Comparison of ENCODE assay signal across 25 cellular contexts in the genomic region with DNA sequence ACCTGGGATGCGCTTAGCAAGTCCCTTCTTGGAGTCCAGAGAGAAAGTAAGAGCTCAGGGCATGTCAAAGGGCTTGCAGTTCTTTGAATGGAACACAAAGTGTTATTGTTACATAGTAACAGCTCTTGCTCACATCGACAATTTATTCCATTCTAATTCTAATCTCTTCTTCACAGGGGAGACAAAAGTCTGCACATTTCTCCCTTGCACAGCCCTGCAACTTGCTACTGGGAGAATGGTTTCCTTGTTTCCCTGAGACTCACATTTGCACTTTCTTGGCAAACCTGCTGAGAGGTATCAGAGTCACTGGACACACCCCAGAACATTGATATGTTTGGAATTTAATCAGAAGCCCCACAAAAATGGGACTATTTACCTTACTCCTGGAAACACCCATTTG.
DNase-seq lines count a peak whose midpoint lies in the region; ATAC-seq lines count a peak whose summit lies in the region.
"Had no signal": no experiment of that assay in that cellular context is flagged by ENCODE, and none has a peak within 500 bp of the region (broad histone marks: within the 10 kb centered on the region; RNA-seq: fewer than 3 reads in every experiment).

No MANE protein-coding gene starts in this region.

- H3K27me3 ChIP-seq in HAP-1 (ENCODE audit: low read depth): no peaks in the 10 kb centered on the region
- H3K27me3 ChIP-seq: SJSA1 had no signal

- ATAC-seq in stimulated activated naive CD8-positive, alpha-beta T cell treated with anti-CD3 and anti-CD28 coated beads, Interleukin-15, Interleukin-2, amounts not matched to agents 100 U/mL and 50 U/mL, for 24 hours: no peak
- ATAC-seq: CD8-positive, alpha-beta T cell; K562 had no signal

- no peak overlapping the region for H3K4me3 ChIP-seq in HAP-1
- H3K4me3 ChIP-seq: K562, SJSA1 had no signal

- H3K27ac Mint-ChIP-seq in activated T-helper 2 cell treated with anti-CD3 and anti-CD28 coated beads, Interferon-gamma antibody, Interleukin-2, Interleukin-4, amounts not matched to agents 10 μg/mL and 5 μg/mL and 100 μg/mL, durations not matched to agents 14 hours and 24 hours and 36 hours: no peak overlapping the region
- H3K27ac Mint-ChIP-seq: B cell; CD8-positive, alpha-beta T cell had no signal

- H3K36me3 ChIP-seq in HAP-1 (replicated peaks): no peaks in the 10 kb centered on the region
- H3K36me3 ChIP-seq: SJSA1 had no signal

- peak; percentile 8 to 31 for DNase-seq in HAP-1 (ENCODE audit: low spot score in 2 of 2)
- DNase-seq in medulla oblongata (ENCODE audit: extremely low spot score): peak; percentile 66
- peak; percentile 2 for DNase-seq in putamen (ENCODE audit: low spot score)
- no peak for DNase-seq in activated T-helper 2 cell treated with anti-CD3 and anti-CD28 coated beads, Interferon-gamma antibody, Interleukin-2, Interleukin-4, amounts not matched to agents 10 μg/mL and 5 μg/mL and 100 μg/mL, durations not matched to agents 14 hours and 24 hours and 36 hours (ENCODE audit: low spot score)
- no peak for DNase-seq in SW480 (ENCODE audit: low spot score)
- no peak for DNase-seq in stimulated activated naive CD8-positive, alpha-beta T cell treated with anti-CD3 and anti-CD28 coated beads, Interleukin-15, Interleukin-2, amounts not matched to agents 100 U/mL and 50 U/mL, for 24 hours
- DNase-seq in UCSD-AML1 (lab: John Stamatoyannopoulos, UW; ENCODE audit: unreplicated experiment): no peak
- DNase-seq: CD8-positive, alpha-beta T cell; DMS79 treated with DMSO at 0.1 percent for 48 hours; GF-D8; Kasumi-1; MV-4-11; NCI-H1105; NCI-H1436 treated with DMSO at 0.1 percent for 48 hours; NCI-H1930; NCI-H2107; NCI-H446; NCI-H524 treated with DMSO at 0.1 percent for 48 hours; NCI-H774; NK-92 treated with Interleukin-12 subunit alpha and Interleukin-12 subunit beta, amount 100 ng/mL, for 24 hours; Right ventricle myocardium superior; RPMI8226 had no signal

- H3K36me3 Mint-ChIP-seq in activated T-helper 2 cell treated with anti-CD3 and anti-CD28 coated beads, Interferon-gamma antibody, Interleukin-2, Interleukin-4, amounts not matched to agents 10 μg/mL and 5 μg/mL and 100 μg/mL, durations not matched to agents 14 hours and 24 hours and 36 hours (ENCODE audit: low read depth): no peaks in the 10 kb centered on the region
- H3K36me3 Mint-ChIP-seq: CD8-positive, alpha-beta T cell had no signal

- intact Hi-C loops in activated T-helper 2 cell treated with anti-CD3 and anti-CD28 coated beads, Interferon-gamma antibody, Interleukin-2, Interleukin-4, amounts not matched to agents 10 μg/mL and 5 μg/mL and 100 μg/mL, durations not matched to agents 14 hours and 24 hours and 36 hours (cut with micrococcal nuclease): no loop called here

- H3K4me1 Mint-ChIP-seq in activated T-helper 2 cell treated with anti-CD3 and anti-CD28 coated beads, Interferon-gamma antibody, Interleukin-2, Interleukin-4, amounts not matched to agents 10 μg/mL and 5 μg/mL and 100 μg/mL, durations not matched to agents 14 hours and 24 hours and 36 hours (ENCODE audit: low read depth): no peaks in the 10 kb centered on the region
- H3K4me1 Mint-ChIP-seq: B cell had no signal

- in situ Hi-C loops in HAP-1 (cut with MboI; ENCODE audit: low sequenced_read_pairs): no loop called here

- H3K9me3 ChIP-seq in HAP-1: no peaks in the 10 kb centered on the region
- H3K9me3 ChIP-seq: SJSA1 had no signal

- H3K9me3 Mint-ChIP-seq in activated T-helper 2 cell treated with anti-CD3 and anti-CD28 coated beads, Interferon-gamma antibody, Interleukin-2, Interleukin-4, amounts not matched to agents 10 μg/mL and 5 μg/mL and 100 μg/mL, durations not matched to agents 14 hours and 24 hours and 36 hours: no peaks in the 10 kb centered on the region
- H3K9me3 Mint-ChIP-seq: CD8-positive, alpha-beta T cell had no signal

- H3K4me3 Mint-ChIP-seq in activated T-helper 2 cell treated with anti-CD3 and anti-CD28 coated beads, Interferon-gamma antibody, Interleukin-2, Interleukin-4, amounts not matched to agents 10 μg/mL and 5 μg/mL and 100 μg/mL, durations not matched to agents 14 hours and 24 hours and 36 hours (ENCODE audit: low read depth): no peak overlapping the region
- H3K4me3 Mint-ChIP-seq: B cell; CD8-positive, alpha-beta T cell had no signal

- no peaks in the 10 kb centered on the region for H3K4me1 ChIP-seq in HAP-1
- H3K4me1 ChIP-seq: SJSA1 had no signal

- H3K27me3 Mint-ChIP-seq in activated T-helper 2 cell treated with anti-CD3 and anti-CD28 coated beads, Interferon-gamma antibody, Interleukin-2, Interleukin-4, amounts not matched to agents 10 μg/mL and 5 μg/mL and 100 μg/mL, durations not matched to agents 14 hours and 24 hours and 36 hours (ENCODE audit: low read depth): no peaks in the 10 kb centered on the region

Comparison
In these comparisons a context has a peak if more than half of its experiments do, and no peak if none do; other contexts are left out.
1. DNase-seq: peak in HAP-1 (2 of 2), medulla oblongata (single experiment) and putamen (single experiment); none in activated T-helper 2 cell treated with anti-CD3 and anti-CD28 coated beads, Interferon-gamma antibody, Interleukin-2, Interleukin-4, amounts not matched to agents 10 μg/mL and 5 μg/mL and 100 μg/mL, durations not matched to agents 14 hours and 24 hours and 36 hours (single experiment), SW480 (single experiment), stimulated activated naive CD8-positive, alpha-beta T cell treated with anti-CD3 and anti-CD28 coated beads, Interleukin-15, Interleukin-2, amounts not matched to agents 100 U/mL and 50 U/mL, for 24 hours (single experiment) and UCSD-AML1 (single experiment).